Comparison of ENCODE assay signal across 23 cellular contexts in genomic region chr3:5479229-5479799, GRCh38.
DNase-seq lines count a peak whose midpoint lies in the region; FAIRE-seq and TF ChIP-seq lines count a peak whose summit lies in the region.
"Had no signal": no experiment of that assay in that cellular context is flagged by ENCODE, and none has a peak within 500 bp of the region (broad histone marks: within the 10 kb centered on the region; RNA-seq: fewer than 3 reads in every experiment).

No MANE protein-coding gene starts in this region.

- H3K4me3 ChIP-seq in GM23248 (no peak overlapping the region), ovary (no peak overlapping the region)
- H3K4me3 ChIP-seq: GM12878, heart right ventricle, pancreas, sigmoid colon, SJCRH30, upper lobe of right lung had no signal

- no peaks in the 10 kb centered on the region for H3K27me3 ChIP-seq in GM23248 (replicated peaks; ENCODE audit: insufficient read depth)
- H3K27me3 ChIP-seq in ovary, result no peaks in the 10 kb centered on the region
- H3K27me3 ChIP-seq: heart right ventricle, pancreas, sigmoid colon, SJCRH30, upper lobe of right lung had no signal

- H3K4me1 ChIP-seq in GM23248 (ENCODE audit: insufficient read depth) (no peaks in the 10 kb centered on the region), ovary (ENCODE audit: insufficient read depth) (no peaks in the 10 kb centered on the region)
- H3K4me1 ChIP-seq: heart right ventricle, pancreas, sigmoid colon, SJCRH30, upper lobe of right lung had no signal

- H4K20me1 ChIP-seq in GM23248 (ENCODE audit: insufficient read depth), result no peaks in the 10 kb centered on the region

- H3K27ac ChIP-seq in GM23248 (no peak overlapping the region), ovary (no peak overlapping the region)
- H3K27ac ChIP-seq: 22Rv1, heart right ventricle, pancreas, sigmoid colon, SJCRH30, upper lobe of right lung had no signal

- no peaks in the 10 kb centered on the region for H3F3A ChIP-seq in GM23248 (ENCODE audit: insufficient read depth)

- FAIRE-seq in RCC 7860 (lab: Jason Lieb, UNC) (no peak), D721Med (lab: Jason Lieb, UNC) (no peak)
- FAIRE-seq: GM12878, islet of Langerhans, pancreas had no signal

- TF ChIP-seq EP300 in ovary (IDR thresholded peaks at IDR 0.05), result no peak

- WGBS in GM23248 (ENCODE audit: low coverage in 1 of 2, low lambda C conversion rate in 2 of 2, missing lambda C conversion rate in 2 of 2), 2 experiments, result 38 to 56% methylated on average over 2 of the region's 2 CpGs
- 93 to 96% (median 94%) methylated on average over 2 of the region's 2 CpGs for WGBS in ovary, 3 donors

- TF ChIP-seq POLR2A in ovary (IDR thresholded peaks at IDR 0.05), result no peak

- TF ChIP-seq CTCF in D721Med (IDR thresholded peaks at IDR 0.05; ENCODE audit: insufficient read depth, missing control alignments) (no peak), ovary (IDR thresholded peaks at IDR 0.05) (no peak)

- no peaks in the 10 kb centered on the region for H3K9me2 ChIP-seq in GM23248 (ENCODE audit: insufficient read depth)

- no peak overlapping the region for H2AFZ ChIP-seq in GM23248

- DNase-seq in DMS53 (lab: John Stamatoyannopoulos, UW), result peak; percentile 49
- no peak for DNase-seq in DMS53 treated with DMSO at 0.1 percent for 48 hours (lab: John Stamatoyannopoulos, UW; ENCODE audit: unreplicated experiment)
- peak; percentile 1 for DNase-seq in GM23248
- DNase-seq in RCC 7860 (ENCODE audit: low spot score), result peak; percentile 21
- DNase-seq in kidney glomerular epithelial cell (lab: John Stamatoyannopoulos, UW), result peak; percentile 10
- DNase-seq in D721Med (ENCODE audit: insufficient read length, low spot score), result no peak
- no peak for DNase-seq in medulla oblongata (ENCODE audit: extremely low spot score)
- no peak for DNase-seq in ovary
- DNase-seq: activated naive CD8-positive, alpha-beta T cell treated with anti-CD3 and anti-CD28 coated beads for 36 hours; DMS 273 treated with DMSO at 0.1 percent for 48 hours; GF-D8; heart right ventricle; naive B cell; NCI-H1092; sigmoid colon; stimulated activated CD4-positive, alpha-beta T cell treated with anti-CD3 and anti-CD28 coated beads, Interleukin-2, amount 100 ng/mL, for 24 hours; T-helper 17 cell; upper lobe of right lung had no signal

- H3K9me3 ChIP-seq in GM23248 (ENCODE audit: low read depth) (no peaks in the 10 kb centered on the region), ovary (no peaks in the 10 kb centered on the region)
- H3K9me3 ChIP-seq: heart right ventricle, pancreas, sigmoid colon, SJCRH30, upper lobe of right lung had no signal

- H3K36me3 ChIP-seq in GM23248 (ENCODE audit: low read depth), result no peaks in the 10 kb centered on the region
- no peaks in the 10 kb centered on the region for H3K36me3 ChIP-seq in ovary
- H3K36me3 ChIP-seq: heart right ventricle, pancreas, sigmoid colon, SJCRH30, upper lobe of right lung had no signal

- no peak overlapping the region for H3K9ac ChIP-seq in GM23248

- in situ Hi-C loops in GM23248 (cut with MboI), result no loop called here

- H3K4me2 ChIP-seq in GM23248 (ENCODE audit: unreplicated experiment), result no peak overlapping the region

- intact Hi-C loops in ovary (cut with DNase I), result no loop called here

- no peaks in the 10 kb centered on the region for H3K79me2 ChIP-seq in GM23248 (ENCODE audit: insufficient read depth)

Comparison
In these comparisons a context has a peak if more than half of its experiments do, and no peak if none do; other contexts are left out.
1. DNase-seq: peak in DMS53 (single experiment), GM23248 (single experiment), RCC 7860 (single experiment) and kidney glomerular epithelial cell (single experiment); none in DMS53 treated with DMSO at 0.1 percent for 48 hours (single experiment), D721Med (single experiment), medulla oblongata (single experiment) and ovary (0 of 5).